In the genomic region with DNA sequence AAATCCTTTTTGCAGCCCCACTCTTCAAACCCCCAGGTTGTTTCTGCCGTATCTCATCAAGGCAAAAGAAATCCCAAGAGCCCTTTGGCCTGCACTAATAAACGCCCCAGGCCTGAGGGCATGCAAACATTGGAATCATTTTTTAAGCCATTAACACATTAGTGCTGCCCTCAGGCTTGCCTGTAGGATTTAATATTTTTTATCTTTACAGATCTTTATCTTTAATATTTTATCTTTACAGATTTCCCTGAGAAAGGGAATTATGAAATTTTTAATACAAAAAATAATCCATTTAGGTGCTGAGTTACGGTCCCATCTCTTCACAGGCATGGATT, we compare ENCODE assay signal across 28 cellular contexts. TPM values are rescaled to one million over a fixed set of nuclear protein-coding genes. Genes with fewer than 3 reads are reported as not detected.
"Had no signal": no experiment of that assay in that cellular context is flagged by ENCODE, and none has a peak within 500 bp of the region (broad histone marks: within the 10 kb centered on the region; RNA-seq: fewer than 3 reads in every experiment).

No MANE protein-coding gene starts in this region.

- H3K4me1 ChIP-seq: adrenal gland had no signal

- ATAC-seq: activated CD4-positive, alpha-beta T cell treated with anti-CD3 and anti-CD28 coated beads for 36 hours; activated CD4-positive, CD25-positive, alpha-beta regulatory T cell treated with anti-CD3 and anti-CD28 coated beads, Interleukin-2, amount 50 U/mL, for 24 hours; activated CD8-positive, alpha-beta T cell treated with anti-CD3 and anti-CD28 coated beads, Interleukin-2, amount 10 ng/mL, durations not matched to agents 7 days and 5 days; activated naive CD4-positive, alpha-beta T cell treated with anti-CD3 and anti-CD28 coated beads, Interleukin-2, amount 50 U/mL, for 72 hours; activated T-cell treated with anti-CD3 and anti-CD28 coated beads, Interleukin-2, amount 50 U/mL, for 4 hours; WTC11 had no signal

- FAIRE-seq: bronchial epithelial cell, colon, TTC549 had no signal

- H3K4me3 ChIP-seq: adrenal gland had no signal

- DNase-seq: activated CD4-positive, alpha-beta T cell treated with anti-CD3 and anti-CD28 coated beads for 36 hours; activated CD4-positive, alpha-beta T cell treated with anti-CD3 and anti-CD28 coated beads, Interleukin-2, amount 10 ng/mL, durations not matched to agents 7 days and 5 days; activated CD4-positive, alpha-beta T cell treated with anti-CD3 and anti-CD28 coated beads, Interleukin-2, amount 50 U/mL, for 48 hours; activated CD8-positive, alpha-beta T cell treated with anti-CD3 and anti-CD28 coated beads, Interleukin-2, amount 10 ng/mL, durations not matched to agents 7 days and 5 days; activated gamma-delta T cell treated with Interleukin-2 at 50 U/mL for 16 hours; activated naive CD4-positive, alpha-beta T cell treated with anti-CD3 and anti-CD28 coated beads for 36 hours; activated T-cell treated with anti-CD3 and anti-CD28 coated beads, Interleukin-2, amount 50 U/mL, for 4 hours; adrenal gland; central memory CD4-positive, alpha-beta T cell; MV-4-11; NCI-H1092; NCI-H1436 treated with DMSO at 0.1 percent for 48 hours; NCI-H1694 treated with DMSO at 0.1 percent for 48 hours; NCI-H2029; NCI-H345; NCI-H524 treated with DMSO at 0.1 percent for 48 hours; NCI-H748 treated with DMSO at 0.1 percent for 48 hours; NK-92 treated with Interleukin-12 subunit alpha and Interleukin-12 subunit beta, amount 100 ng/mL, for 24 hours; PC-3; Right ventricle myocardium superior had no signal

- H3K27ac ChIP-seq: adrenal gland had no signal

- H3K9me3 ChIP-seq: adrenal gland had no signal

- H3K27me3 ChIP-seq: adrenal gland had no signal

RNA-seq across cellular contexts. Expression of gene RSPH9, which starts 30.5 kb away (rescaled TPM):
- total RNA-seq: activated CD4-positive, alpha-beta T cell treated with anti-CD3 and anti-CD28 coated beads for 36 hours; activated CD4-positive, alpha-beta T cell treated with anti-CD3 and anti-CD28 coated beads, Interleukin-2, amount 10 ng/mL, durations not matched to agents 7 days and 5 days; activated CD8-positive, alpha-beta T cell treated with anti-CD3 and anti-CD28 coated beads, Interleukin-2, amount 10 ng/mL, durations not matched to agents 7 days and 5 days; activated naive CD4-positive, alpha-beta T cell treated with anti-CD3 and anti-CD28 coated beads for 36 hours; activated T-cell treated with anti-CD3 and anti-CD28 coated beads, Interleukin-2, amount 50 U/mL, for 4 hours; activated T-helper 1 cell treated with anti-CD3 and anti-CD28 coated beads, Interleukin-12 subunit alpha, Interleukin-12 subunit beta, Interleukin-2, Interleukin-4 antibody, amounts not matched to agents 30 ng/mL and 10 ng/mL and 1 ng/mL, durations not matched to agents 14 hours and 24 hours and 36 hours; MCF 10A; PC-3 had no signal
